Comparison of ENCODE assay signal across 11 cellular contexts in genomic region chr11:11998091-11998781, GRCh38. TPM values are rescaled to one million over a fixed set of nuclear protein-coding genes. Genes with fewer than 3 reads are reported as not detected.
A peak's percentile ranks its signal among the peaks of the same experiment; 100 is the strongest.
DNase-seq lines count a peak whose midpoint lies in the region; ATAC-seq and TF ChIP-seq lines count a peak whose summit lies in the region.
"Had no signal": no experiment of that assay in that cellular context is flagged by ENCODE, and none has a peak within 500 bp of the region (broad histone marks: within the 10 kb centered on the region; RNA-seq: fewer than 3 reads in every experiment).

No MANE protein-coding gene starts in this region.

- peak overlapping the region; percentile 72 for H3K27ac ChIP-seq in RWPE2 (ENCODE audit: poor library complexity, severe bottlenecking)
- H3K27ac ChIP-seq: C4-2B had no signal

- H3K36me3 ChIP-seq in RWPE2 (ENCODE audit: low read depth), result peaks cover 62% of the 10 kb centered on the region

- no peaks in the 10 kb centered on the region for H3K36me3 Mint-ChIP-seq in activated CD4-positive, alpha-beta T cell treated with anti-CD3 and anti-CD28 coated beads, Interleukin-2, amount 10 ng/mL, durations not matched to agents 24 days and 14 days (ENCODE audit: low read depth)
- no peaks in the 10 kb centered on the region for H3K36me3 Mint-ChIP-seq in stimulated activated naive CD8-positive, alpha-beta T cell treated with anti-CD3 and anti-CD28 coated beads, Interleukin-15, Interleukin-2, amounts not matched to agents 100 ng/mL and 50 ng/mL, for 24 hours (ENCODE audit: low read depth)

- H3K4me3 Mint-ChIP-seq in activated CD4-positive, alpha-beta T cell treated with anti-CD3 and anti-CD28 coated beads, Interleukin-2, amount 10 ng/mL, durations not matched to agents 24 days and 14 days, result peak overlapping the region; percentile 56
- H3K4me3 Mint-ChIP-seq in stimulated activated naive CD8-positive, alpha-beta T cell treated with anti-CD3 and anti-CD28 coated beads, Interleukin-15, Interleukin-2, amounts not matched to agents 100 ng/mL and 50 ng/mL, for 24 hours, result peak overlapping the region; percentile 42
- H3K4me3 Mint-ChIP-seq: brain had no signal

- no peak for TF ChIP-seq CTCF in RWPE2 (IDR thresholded peaks at IDR 0.05; ENCODE audit: poor library complexity, severe bottlenecking)
- TF ChIP-seq CTCF in epithelial cell of esophagus (IDR thresholded peaks at IDR 0.05; ENCODE audit: insufficient read depth, low read depth, low read length, missing control alignments), result no peak

- H3K4me1 ChIP-seq in RWPE2 (ENCODE audit: insufficient read depth, poor library complexity, severe bottlenecking), result peaks cover 16% of the 10 kb centered on the region

- no peak overlapping the region for H3K27ac Mint-ChIP-seq in activated CD4-positive, alpha-beta T cell treated with anti-CD3 and anti-CD28 coated beads, Interleukin-2, amount 10 ng/mL, durations not matched to agents 24 days and 14 days
- no peak overlapping the region for H3K27ac Mint-ChIP-seq in stimulated activated naive CD8-positive, alpha-beta T cell treated with anti-CD3 and anti-CD28 coated beads, Interleukin-15, Interleukin-2, amounts not matched to agents 100 ng/mL and 50 ng/mL, for 24 hours

- DNase-seq in activated CD4-positive, alpha-beta T cell treated with anti-CD3 and anti-CD28 coated beads, Interleukin-2, amount 10 ng/mL, durations not matched to agents 24 days and 14 days, result peak; percentile 66
- DNase-seq in activated CD4-positive, alpha-beta T cell treated with anti-CD3 and anti-CD28 coated beads, Interleukin-2, amount 50 U/mL, for 1 hour, result no peak
- no peak for DNase-seq in RWPE2 (ENCODE audit: low spot score)
- peak; percentile 89 for DNase-seq in epithelial cell of esophagus (ENCODE audit: low read depth)
- no peak for DNase-seq in NCI-H2029 treated with DMSO at 0.1 percent for 48 hours (lab: John Stamatoyannopoulos, UW)
- DNase-seq: GOT3 had no signal

- ATAC-seq in RWPE2 (ENCODE audit: low read depth) (peak; percentile 85), HG02852 (IDR thresholded peaks at IDR 0.05; ENCODE audit: unreplicated experiment) (no peak), HG03378 (IDR thresholded peaks at IDR 0.05; ENCODE audit: unreplicated experiment) (no peak)

- intact Hi-C loops in activated CD4-positive, alpha-beta T cell treated with anti-CD3 and anti-CD28 coated beads, Interleukin-2, amount 10 ng/mL, durations not matched to agents 24 days and 14 days (cut with micrococcal nuclease), result no loop called here

- H3K4me1 Mint-ChIP-seq in activated CD4-positive, alpha-beta T cell treated with anti-CD3 and anti-CD28 coated beads, Interleukin-2, amount 10 ng/mL, durations not matched to agents 24 days and 14 days, result peaks cover 11% of the 10 kb centered on the region
- peaks cover 12% of the 10 kb centered on the region for H3K4me1 Mint-ChIP-seq in stimulated activated naive CD8-positive, alpha-beta T cell treated with anti-CD3 and anti-CD28 coated beads, Interleukin-15, Interleukin-2, amounts not matched to agents 100 ng/mL and 50 ng/mL, for 24 hours (ENCODE audit: low read depth)

- no peaks in the 10 kb centered on the region for H3K9me3 ChIP-seq in RWPE2 (ENCODE audit: severe bottlenecking)

- no peak overlapping the region for H3K4me3 ChIP-seq in RWPE2 (ENCODE audit: severe bottlenecking)
- H3K4me3 ChIP-seq in epithelial cell of esophagus (ENCODE audit: low read length), result no peak overlapping the region

- H3K9me3 Mint-ChIP-seq in activated CD4-positive, alpha-beta T cell treated with anti-CD3 and anti-CD28 coated beads, Interleukin-2, amount 10 ng/mL, durations not matched to agents 24 days and 14 days, result no peaks in the 10 kb centered on the region
- H3K9me3 Mint-ChIP-seq in stimulated activated naive CD8-positive, alpha-beta T cell treated with anti-CD3 and anti-CD28 coated beads, Interleukin-15, Interleukin-2, amounts not matched to agents 100 ng/mL and 50 ng/mL, for 24 hours, result no peaks in the 10 kb centered on the region
- H3K9me3 Mint-ChIP-seq: brain had no signal

- H3K27me3 Mint-ChIP-seq in activated CD4-positive, alpha-beta T cell treated with anti-CD3 and anti-CD28 coated beads, Interleukin-2, amount 10 ng/mL, durations not matched to agents 24 days and 14 days, result peaks cover 35% of the 10 kb centered on the region
- H3K27me3 Mint-ChIP-seq in stimulated activated naive CD8-positive, alpha-beta T cell treated with anti-CD3 and anti-CD28 coated beads, Interleukin-15, Interleukin-2, amounts not matched to agents 100 ng/mL and 50 ng/mL, for 24 hours, result peaks cover 20% of the 10 kb centered on the region

- H3K27me3 ChIP-seq in RWPE2 (ENCODE audit: insufficient read depth, poor library complexity, severe bottlenecking), result no peaks in the 10 kb centered on the region

RNA-seq across cellular contexts. Expression of gene DKK3, which starts 10.2 kb away (rescaled TPM):
- total RNA-seq in activated CD4-positive, alpha-beta T cell treated with anti-CD3 and anti-CD28 coated beads, Interleukin-2, amount 10 ng/mL, durations not matched to agents 24 days and 14 days, result not detected in 2 replicates

Comparison
In these comparisons a context has a peak if more than half of its experiments do, and no peak if none do; other contexts are left out.
1. DNase-seq: peak in activated CD4-positive, alpha-beta T cell treated with anti-CD3 and anti-CD28 coated beads, Interleukin-2, amount 10 ng/mL, durations not matched to agents 24 days and 14 days (single experiment) and epithelial cell of esophagus (single experiment); none in activated CD4-positive, alpha-beta T cell treated with anti-CD3 and anti-CD28 coated beads, Interleukin-2, amount 50 U/mL, for 1 hour (single experiment), RWPE2 (single experiment) and NCI-H2029 treated with DMSO at 0.1 percent for 48 hours (single experiment).